8 cellular contexts compared by ENCODE assay signal in the genomic region with DNA sequence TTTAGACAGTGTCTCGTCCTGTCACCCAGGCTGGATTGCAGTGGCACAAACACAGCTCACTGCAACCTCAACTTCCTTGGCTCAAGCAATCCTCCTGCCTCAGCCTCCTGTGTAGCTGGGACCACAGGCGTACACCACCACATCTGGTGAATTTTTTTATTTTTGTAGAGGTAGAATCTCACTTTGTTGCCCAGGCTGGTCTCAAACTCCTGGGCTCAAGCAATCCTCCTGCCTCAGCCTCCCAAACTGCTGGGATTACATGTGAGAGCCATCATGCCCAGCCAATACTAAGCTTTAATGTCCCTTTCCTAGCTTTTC. TPM values are rescaled to one million over a fixed set of nuclear protein-coding genes. Genes with fewer than 3 reads are reported as not detected.
A peak's percentile ranks its signal among the peaks of the same experiment; 100 is the strongest.
DNase-seq lines count a peak whose midpoint lies in the region; ATAC-seq, FAIRE-seq and TF ChIP-seq lines count a peak whose summit lies in the region.
"Not testable (repeated sequence)": the region's sequence is repeated elsewhere in the genome, so short reads cannot be mapped to it uniquely, and the experiment has no call there.

No MANE protein-coding gene starts in this region.

- not testable (repeated sequence) for TF ChIP-seq RAD21 in K562 (CRISPR knock-in tag; conservative IDR thresholded peaks at IDR 0.05 in 1 of 2, IDR thresholded peaks at IDR 0.05 in 1 of 2)

- not testable (repeated sequence) for H3F3A ChIP-seq in GM23338 (replicated peaks; ENCODE audit: low read depth)

- CTCF ChIA-PET in CD4-positive, alpha-beta T cell (lab: Charles Lee), result interaction anchor here (1.1 kb wide), 1 partner anchor 10 kb away, joined by 3 read pairs; no protein-coding TSS in a partner anchor
- CTCF ChIA-PET in K562 (lab: Yijun Ruan, JAX; ENCODE audit: low intra/inter-chr PET ratio), result not testable (repeated sequence)

- DNase-seq in CD4-positive, alpha-beta T cell; GM23338 (ENCODE audit: low spot score); activated T-cell treated with anti-CD3 and anti-CD28 coated beads, Interleukin-2, amount 50 U/mL, for 4 hours; K562 (ENCODE audit: extremely low read depth in 1 of 4, low spot score in 3 of 4); hepatocyte (ENCODE audit: low spot score); neural crest cell (ENCODE audit: low read depth, low spot score); type B pancreatic cell (ENCODE audit: extremely low spot score, unreplicated experiment): not testable (repeated sequence)

- H3K4me2 ChIP-seq in GM23338, result not testable (repeated sequence)
- H3K4me2 ChIP-seq in K562 (ENCODE audit: insufficient read depth, low read length) (peak overlapping the region; percentile 64), hepatocyte (peak overlapping the region; percentile 15)

- TF ChIP-seq EP300 in K562 (IDR thresholded peaks at IDR 0.05; ENCODE audit: low read length), result not testable (repeated sequence)

- not testable (repeated sequence) for ATAC-seq in CD4-positive, alpha-beta T cell (ENCODE audit: poor library complexity); GM23338; activated T-cell treated with anti-CD3 and anti-CD28 coated beads, Interleukin-2, amount 50 U/mL, for 4 hours; K562

- H4K20me1 ChIP-seq in GM23338 (replicated peaks; ENCODE audit: insufficient read depth) (peaks cover 85% of the 10 kb centered on the region), hepatocyte (ENCODE audit: insufficient read depth, poor library complexity, severe bottlenecking) (peaks cover 37% of the 10 kb centered on the region)
- H4K20me1 ChIP-seq in K562 (replicated peaks; ENCODE audit: control insufficient read depth, insufficient read depth, low read length), result not testable (repeated sequence)

- not testable (repeated sequence) for H2AFZ ChIP-seq in GM23338; K562 (ENCODE audit: low read depth, low read length); hepatocyte

- H3K36me3 ChIP-seq in GM23338 (ENCODE audit: insufficient read depth); K562 (ENCODE audit: control insufficient read depth, insufficient read depth, low read length); hepatocyte (replicated peaks; ENCODE audit: insufficient read depth, low read depth): not testable (repeated sequence)

- 32% methylated on average over 2 of the region's 2 CpGs for WGBS in K562 (ENCODE audit: insufficient coverage, low coverage, missing lambda C conversion rate)
- 83% methylated on average over 2 of the region's 2 CpGs for WGBS in hepatocyte (ENCODE audit: low lambda C conversion rate, missing lambda C conversion rate)

- H3K27me3 Mint-ChIP-seq in CD4-positive, alpha-beta T cell; GM23338 (ENCODE audit: insufficient read depth, low read depth, poor library complexity); T-helper 1 cell treated with Interleukin-12 subunit alpha and Interleukin-12 subunit beta and Interleukin-4 antibody, amounts not matched to agents 30 μg/mL and 1 μg/mL, for 36 hours (ENCODE audit: low read depth); activated T-cell treated with anti-CD3 and anti-CD28 coated beads, Interleukin-2, amount 50 U/mL, for 4 hours (ENCODE audit: low read depth); neural crest cell (ENCODE audit: low read depth); type B pancreatic cell: not testable (repeated sequence)

- H3K79me2 ChIP-seq in GM23338 (replicated peaks; ENCODE audit: insufficient read depth) (peaks cover 99% of the 10 kb centered on the region), K562 (ENCODE audit: control insufficient read depth, insufficient read depth, low read length) (peaks cover 95% of the 10 kb centered on the region), hepatocyte (peaks cover 100% of the 10 kb centered on the region)

- in situ Hi-C loops in K562 (cut with MboI), result not testable (repeated sequence)

- not testable (repeated sequence) for BruUV-seq in K562 (replicated peaks; lab: Mats Ljungman, UMichigan)

- not testable (repeated sequence) for H3K9me2 ChIP-seq in GM23338 (ENCODE audit: insufficient read depth); hepatocyte (replicated peaks; ENCODE audit: insufficient read depth)

- FAIRE-seq in K562 (lab: Jason Lieb, UNC), result not testable (repeated sequence)

- POLR2A ChIA-PET in CD4-positive, alpha-beta T cell (lab: Charles Lee), result not testable (repeated sequence)
- POLR2A ChIA-PET in K562 (lab: Yijun Ruan, JAX), result interaction anchor here (0.6 to 3.3 kb wide), 6 partner anchors 11 to 108 kb away, joined by 3 to 13 read pairs (median 3); no protein-coding TSS in a partner anchor

- TF ChIP-seq POLR2A in K562 (conservative IDR thresholded peaks at IDR 0.05), result not testable (repeated sequence)

- H3K4me3 ChIP-seq in GM23338, K562, hepatocyte: not testable (repeated sequence)

- H3K4me1 Mint-ChIP-seq in CD4-positive, alpha-beta T cell (ENCODE audit: low read depth), result peaks cover 38% of the 10 kb centered on the region
- peaks cover 59% of the 10 kb centered on the region for H3K4me1 Mint-ChIP-seq in GM23338
- H3K4me1 Mint-ChIP-seq in T-helper 1 cell treated with Interleukin-12 subunit alpha and Interleukin-12 subunit beta and Interleukin-4 antibody, amounts not matched to agents 30 μg/mL and 1 μg/mL, for 36 hours (ENCODE audit: low read depth), result peaks cover 51% of the 10 kb centered on the region
- peaks cover 66% of the 10 kb centered on the region for H3K4me1 Mint-ChIP-seq in activated T-cell treated with anti-CD3 and anti-CD28 coated beads, Interleukin-2, amount 50 U/mL, for 4 hours (ENCODE audit: low read depth)
- H3K4me1 Mint-ChIP-seq in neural crest cell, result peaks cover 54% of the 10 kb centered on the region
- H3K4me1 Mint-ChIP-seq in type B pancreatic cell (ENCODE audit: unreplicated experiment), result peaks cover 53% of the 10 kb centered on the region

- not testable (repeated sequence) for H3K9me1 ChIP-seq in K562 (ENCODE audit: control insufficient read depth, insufficient read depth, low read length)

- H3K4me3 Mint-ChIP-seq in CD4-positive, alpha-beta T cell, result peak overlapping the region; percentile 62
- not testable (repeated sequence) for H3K4me3 Mint-ChIP-seq in GM23338, neural crest cell
- peak overlapping the region; percentile 33 for H3K4me3 Mint-ChIP-seq in T-helper 1 cell treated with Interleukin-12 subunit alpha and Interleukin-12 subunit beta and Interleukin-4 antibody, amounts not matched to agents 30 μg/mL and 1 μg/mL, for 36 hours
- H3K4me3 Mint-ChIP-seq in activated T-cell treated with anti-CD3 and anti-CD28 coated beads, Interleukin-2, amount 50 U/mL, for 4 hours, result peak overlapping the region; percentile 72
- peak overlapping the region; percentile 17 for H3K4me3 Mint-ChIP-seq in type B pancreatic cell

- H3K4me1 ChIP-seq in GM23338 (ENCODE audit: insufficient read depth) (peaks cover 42% of the 10 kb centered on the region), K562 (replicated peaks in 1 of 2; ENCODE audit: control insufficient read depth in 2 of 2, insufficient read depth in 2 of 2, low read length in 2 of 2) (peaks cover 11 to 42% of the 10 kb centered on the region in 2 experiments; a peak in 4 of 5 replicates), hepatocyte (ENCODE audit: insufficient read depth) (peaks cover 31% of the 10 kb centered on the region)

- H3K9me3 Mint-ChIP-seq in CD4-positive, alpha-beta T cell; GM23338; T-helper 1 cell treated with Interleukin-12 subunit alpha and Interleukin-12 subunit beta and Interleukin-4 antibody, amounts not matched to agents 30 μg/mL and 1 μg/mL, for 36 hours; activated T-cell treated with anti-CD3 and anti-CD28 coated beads, Interleukin-2, amount 50 U/mL, for 4 hours; neural crest cell; type B pancreatic cell: not testable (repeated sequence)

- H3K9me3 ChIP-seq in CD4-positive, alpha-beta T cell (ENCODE audit: control insufficient read depth, low read length); K562 (replicated peaks; ENCODE audit: control insufficient read depth, insufficient read depth, low read depth, low read length); hepatocyte (ENCODE audit: low read depth): not testable (repeated sequence)

- not testable (repeated sequence) for H3K36me3 Mint-ChIP-seq in CD4-positive, alpha-beta T cell (ENCODE audit: low read depth); GM23338 (ENCODE audit: low read depth); T-helper 1 cell treated with Interleukin-12 subunit alpha and Interleukin-12 subunit beta and Interleukin-4 antibody, amounts not matched to agents 30 μg/mL and 1 μg/mL, for 36 hours (ENCODE audit: low read depth); activated T-cell treated with anti-CD3 and anti-CD28 coated beads, Interleukin-2, amount 50 U/mL, for 4 hours (ENCODE audit: insufficient read depth); neural crest cell (ENCODE audit: low read depth); type B pancreatic cell

- peak overlapping the region; percentile 68 for H3K27ac Mint-ChIP-seq in CD4-positive, alpha-beta T cell
- H3K27ac Mint-ChIP-seq in GM23338 (peak overlapping the region; percentile 46; the same call in 1 of the 2 replicates), neural crest cell (ENCODE audit: unreplicated experiment) (peak overlapping the region; percentile 7), type B pancreatic cell (peak overlapping the region; percentile 62)
- H3K27ac Mint-ChIP-seq in T-helper 1 cell treated with Interleukin-12 subunit alpha and Interleukin-12 subunit beta and Interleukin-4 antibody, amounts not matched to agents 30 μg/mL and 1 μg/mL, for 36 hours, result peak overlapping the region; percentile 82

- intact Hi-C loops in CD4-positive, alpha-beta T cell (cut with DNase I, micrococcal nuclease); K562 (cut with micrococcal nuclease): not testable (repeated sequence)

- H3K27me3 ChIP-seq in CD4-positive, alpha-beta T cell (ENCODE audit: control insufficient read depth, insufficient read depth, low read length); GM23338 (ENCODE audit: insufficient read depth); K562 (ENCODE audit: control insufficient read depth in 2 of 2, insufficient read depth in 2 of 2, low read length in 2 of 2); hepatocyte: not testable (repeated sequence)

- not testable (repeated sequence) for H3K27ac ChIP-seq in CD4-positive, alpha-beta T cell (ENCODE audit: low read depth, low read length); GM23338 (ENCODE audit: low read depth); hepatocyte
- peak overlapping the region; percentile 24; the same call in 2 of the 3 replicates for H3K27ac ChIP-seq in K562 (ENCODE audit: extremely low read depth, low read depth, low read length)

- peak overlapping the region in 1 of 2 experiments; percentile 41; a peak in 1 of 4 replicates for H3K9ac ChIP-seq in K562 (ENCODE audit: insufficient read depth in 1 of 2, low read depth in 2 of 2, low read length in 2 of 2)

- TF ChIP-seq CTCF in CD4-positive, alpha-beta T cell (IDR thresholded peaks at IDR 0.05); GM23338 (conservative IDR thresholded peaks at IDR 0.05; ENCODE audit: low read depth in 2 of 2); K562 (IDR thresholded peaks at IDR 0.05 in 2 of 3, conservative IDR thresholded peaks at IDR 0.05 in 1 of 3; ENCODE audit: insufficient read depth in 2 of 3, low read depth in 1 of 3, low read length in 3 of 3); hepatocyte (IDR thresholded peaks at IDR 0.05; ENCODE audit: poor library complexity); neural crest cell (conservative IDR thresholded peaks at IDR 0.05); type B pancreatic cell (conservative IDR thresholded peaks at IDR 0.05): not testable (repeated sequence)

RNA-seq across cellular contexts. Expression of a gene that starts 44.8 kb away (rescaled TPM):
- total RNA-seq in CD4-positive, alpha-beta T cell, result 1 to 10 TPM; 3.1 to 3.2 TPM
- total RNA-seq in GM23338 (2014; rRNA removed; shearing (Covaris generic)), result 50.3 and 53.2 TPM in 2 replicates
- polyA plus RNA-seq in GM23338 (2016; fragmentation: Nextera tagmentation; extraction: Ambion mirVana) (19.1 and 20.1 TPM in 2 replicates), K562 (2011; rRNA removed) (22.2 and 32.4 TPM in 2 replicates), K562 (2014; fragmentation: Illumina TruSeq; extraction: Trizol) (30.9 and 32.6 TPM in 2 replicates), K562 (2014; fragmentation: Nextera tagmentation; extraction: Ambion mirVana) (10 to 100 TPM; 12.2 to 17.5 TPM), K562 (2014; rRNA removed) (16.4 and 20.0 TPM in 2 replicates), hepatocyte (12.0 and 12.9 TPM in 2 replicates)
- total RNA-seq in activated T-cell treated with anti-CD3 and anti-CD28 coated beads, Interleukin-2, amount 50 U/mL, for 4 hours, result 10 to 100 TPM; 41.6 to 51.9 (median 44.5) TPM
- 25.2 and 26.6 TPM in 2 replicates for total RNA-seq in K562 (2011; cell fraction: chromatin; rRNA removed; ENCODE audit: low replicate concordance)
- total RNA-seq in K562 (2011; cell fraction: nucleolus; rRNA removed), result 24.6 and 27.5 TPM in 2 replicates
- 39.2 and 61.3 TPM in 2 replicates for total RNA-seq in K562 (2011; cell fraction: nucleoplasm; rRNA removed)
- total RNA-seq in K562 (2014; rRNA removed) (8.5 and 9.6 TPM in 2 replicates), K562 (2014; rRNA removed; fragmentation: Illumina TruSeq; extraction: Trizol) (23.4 and 24.2 TPM in 2 replicates), K562 (2015; rRNA removed; fragmentation: Illumina TruSeq; extraction: Trizol) (24.1 and 25.4 TPM in 2 replicates), K562 (2021) (23.7 and 25.7 TPM in 2 replicates), hepatocyte (41.8 and 42.5 TPM in 2 replicates), neural crest cell (48.9 and 49.0 TPM in 2 replicates), type B pancreatic cell (ENCODE audit: low replicate concordance) (47.9 and 49.7 TPM in 2 replicates)
- polyA plus RNA-seq in K562 (2011; cell fraction: cytosol; rRNA removed), result 23.3 and 23.6 TPM in 2 replicates
- polyA plus RNA-seq in K562 (2011; cell fraction: nucleus; rRNA removed), result 12.0 and 14.7 TPM in 2 replicates
- polyA plus RNA-seq in K562 (2012), result 10.9 and 18.2 TPM in 2 replicates
- 31.7 and 44.1 TPM in 2 replicates for polyA minus RNA-seq in K562 (2011; rRNA and poly(A)+ RNA removed)
- 17.4 and 24.1 TPM in 2 replicates for polyA minus RNA-seq in K562 (2011; cell fraction: cytosol; rRNA and poly(A)+ RNA removed)
- 5.0 and 6.2 TPM in 2 replicates for polyA minus RNA-seq in K562 (2011; cell fraction: nucleus; rRNA and poly(A)+ RNA removed)

Comparison
In these comparisons a context has a peak if more than half of its experiments do, and no peak if none do; other contexts are left out.
1. H3K27ac Mint-ChIP-seq: peak in every context shown above with its lines; median percentile 82 in T-helper 1 cell treated with Interleukin-12 subunit alpha and Interleukin-12 subunit beta and Interleukin-4 antibody, amounts not matched to agents 30 μg/mL and 1 μg/mL, for 36 hours; 68 in CD4-positive, alpha-beta T cell; 62 in type B pancreatic cell; 46 in GM23338; 7 in neural crest cell.